In genomic region chr2:197434541-197435513, GRCh38 we compare ENCODE assay signal across 8 cellular contexts. TPM values are rescaled to one million over a fixed set of nuclear protein-coding genes. Genes with fewer than 3 reads are reported as not detected.
DNase-seq lines count a peak whose midpoint lies in the region; ATAC-seq and TF ChIP-seq lines count a peak whose summit lies in the region.

TSS of gene SF3B1 (minus strand) at chr2:197435028. CDS start at chr2:197434999, 29 bp downstream.

- H3K9me3 Mint-ChIP-seq in activated T-helper 17 cell treated with anti-CD3 and anti-CD28 coated beads, Interleukin-2, amount 50 U/mL, for 72 hours: no peaks in the 10 kb centered on the region
- peaks cover 0 to 6% (median 0%) of the 10 kb centered on the region in 11 donors for H3K9me3 Mint-ChIP-seq in naive thymus-derived CD4-positive, alpha-beta T cell
- no peaks in the 10 kb centered on the region for H3K9me3 Mint-ChIP-seq in stimulated activated naive B cell treated with anti-CD40 and anti-IgM and Interleukin-4, amounts not matched to agents 10 μg/mL and 1 μg/mL and 100 μg/mL, for 72 hours

- H3K9me3 ChIP-seq in fibroblast of lung (ENCODE audit: control insufficient read depth, insufficient read depth, low read depth, low read length): no peaks in the 10 kb centered on the region
- H3K9me3 ChIP-seq in naive thymus-derived CD4-positive, alpha-beta T cell (ENCODE audit: control insufficient read depth in 2 of 3, low read length in 3 of 3): no peaks in the 10 kb centered on the region

- ATAC-seq in activated T-helper 17 cell treated with anti-CD3 and anti-CD28 coated beads, Interleukin-2, amount 50 U/mL, for 72 hours (replicated peaks): peak; percentile 96
- peak; percentile 99 for ATAC-seq in naive thymus-derived CD4-positive, alpha-beta T cell
- ATAC-seq in stimulated activated naive B cell treated with anti-CD40 and anti-IgM and Interleukin-4, amounts not matched to agents 10 μg/mL and 1 μg/mL and 100 μg/mL, for 72 hours (replicated peaks): peak; percentile 96 to 98

- POLR2A ChIA-PET in RWPE1 (lab: Yijun Ruan, JAX; ENCODE audit: low non-redundant PET): interaction anchor here (1.4 kb wide), 1 partner anchor 18 kb away, joined by 7 read pairs; the partner anchor contains the start of gene COQ10B
- POLR2A ChIA-PET in naive thymus-derived CD4-positive, alpha-beta T cell (lab: Charles Lee): interaction anchor here (0.6 to 9.5 kb wide), 33 partner anchors 9 to 796 kb away, joined by 3 to 176 read pairs (median 4); partner anchors contain the start of genes CCDC150, COQ10B, HSPD1 and HSPE1

- no peaks in the 10 kb centered on the region for H3K27me3 Mint-ChIP-seq in activated T-helper 17 cell treated with anti-CD3 and anti-CD28 coated beads, Interleukin-2, amount 50 U/mL, for 72 hours
- H3K27me3 Mint-ChIP-seq in naive thymus-derived CD4-positive, alpha-beta T cell: peaks cover 0 to 3% (median 0%) of the 10 kb centered on the region in 5 donors
- H3K27me3 Mint-ChIP-seq in stimulated activated naive B cell treated with anti-CD40 and anti-IgM and Interleukin-4, amounts not matched to agents 10 μg/mL and 1 μg/mL and 100 μg/mL, for 72 hours: no peaks in the 10 kb centered on the region

- CTCF ChIA-PET in RWPE1 (lab: Yijun Ruan, JAX): interaction anchor here (0.6 kb wide), 2 partner anchors 14 to 642 kb away, joined by 3 read pairs; no protein-coding TSS in a partner anchor
- CTCF ChIA-PET in naive thymus-derived CD4-positive, alpha-beta T cell (lab: Charles Lee): interaction anchor here (0.7 to 1.3 kb wide), 4 partner anchors 18 to 461 kb away, joined by 3 to 5 read pairs (median 3); partner anchors contain the start of genes COQ10B, HSPD1 and HSPE1

- H3K36me3 Mint-ChIP-seq in activated T-helper 17 cell treated with anti-CD3 and anti-CD28 coated beads, Interleukin-2, amount 50 U/mL, for 72 hours (ENCODE audit: low read depth): peaks cover 56% of the 10 kb centered on the region
- H3K36me3 Mint-ChIP-seq in naive thymus-derived CD4-positive, alpha-beta T cell: peaks cover 0 to 18% (median 8%) of the 10 kb centered on the region in 5 donors
- H3K36me3 Mint-ChIP-seq in stimulated activated naive B cell treated with anti-CD40 and anti-IgM and Interleukin-4, amounts not matched to agents 10 μg/mL and 1 μg/mL and 100 μg/mL, for 72 hours: peaks cover 15 to 20% of the 10 kb centered on the region in 2 donors

- peaks cover 7% of the 10 kb centered on the region for H4K20me1 ChIP-seq in fibroblast of lung (ENCODE audit: control insufficient read depth, extremely low read depth, insufficient read depth, low read length)

- peak within 1 kb of the TSS; percentile 97 for H3K4me3 ChIP-seq in LNCaP clone FGC (ENCODE audit: low read depth, low read length)
- H3K4me3 ChIP-seq in fibroblast of lung (replicated peaks in 1 of 4; ENCODE audit: control extremely low read depth in 1 of 4, insufficient read depth in 1 of 4, low read depth in 3 of 4, low read length in 4 of 4): peak within 1 kb of the TSS; percentile 66 to 100 (median 88)
- peak within 1 kb of the TSS; percentile 98 for H3K4me3 ChIP-seq in naive thymus-derived CD4-positive, alpha-beta T cell (ENCODE audit: low read length)

- H3K4me3 Mint-ChIP-seq in activated T-helper 17 cell treated with anti-CD3 and anti-CD28 coated beads, Interleukin-2, amount 50 U/mL, for 72 hours: peak within 1 kb of the TSS; percentile 93
- H3K4me3 Mint-ChIP-seq in naive thymus-derived CD4-positive, alpha-beta T cell: peak within 1 kb of the TSS; percentile 88 to 100 (median 98)
- peak within 1 kb of the TSS; percentile 87 to 94 for H3K4me3 Mint-ChIP-seq in stimulated activated naive B cell treated with anti-CD40 and anti-IgM and Interleukin-4, amounts not matched to agents 10 μg/mL and 1 μg/mL and 100 μg/mL, for 72 hours

- peak within 1 kb of the TSS; percentile 93 for H3K9ac ChIP-seq in fibroblast of lung (ENCODE audit: insufficient read depth, low read length)

- H3K4me2 ChIP-seq in fibroblast of lung (ENCODE audit: extremely low read depth, insufficient read depth, low read length): peak within 1 kb of the TSS; percentile 89

- H3K36me3 ChIP-seq in fibroblast of lung (ENCODE audit: control insufficient read depth, insufficient read depth, low read length): no peaks in the 10 kb centered on the region
- H3K36me3 ChIP-seq in naive thymus-derived CD4-positive, alpha-beta T cell (ENCODE audit: control insufficient read depth in 2 of 3, insufficient read depth in 3 of 3, low read length in 3 of 3): peaks cover 0 to 5% (median 0%) of the 10 kb centered on the region in 3 experiments

- peak within 1 kb of the TSS; percentile 86 for H2AFZ ChIP-seq in fibroblast of lung (ENCODE audit: low read length)

- peaks cover 51% of the 10 kb centered on the region for H3K79me2 ChIP-seq in fibroblast of lung (ENCODE audit: control insufficient read depth, insufficient read depth, low read length)

- H3K27ac Mint-ChIP-seq in activated T-helper 17 cell treated with anti-CD3 and anti-CD28 coated beads, Interleukin-2, amount 50 U/mL, for 72 hours: peak within 1 kb of the TSS; percentile 100
- peak within 1 kb of the TSS; percentile 100 for H3K27ac Mint-ChIP-seq in naive thymus-derived CD4-positive, alpha-beta T cell
- peak within 1 kb of the TSS; percentile 100 for H3K27ac Mint-ChIP-seq in stimulated activated naive B cell treated with anti-CD40 and anti-IgM and Interleukin-4, amounts not matched to agents 10 μg/mL and 1 μg/mL and 100 μg/mL, for 72 hours

- H3K4me1 Mint-ChIP-seq in activated T-helper 17 cell treated with anti-CD3 and anti-CD28 coated beads, Interleukin-2, amount 50 U/mL, for 72 hours: peaks cover 33% of the 10 kb centered on the region
- peaks cover 34 to 60% (median 49%) of the 10 kb centered on the region in 7 donors for H3K4me1 Mint-ChIP-seq in naive thymus-derived CD4-positive, alpha-beta T cell
- peaks cover 24 to 43% of the 10 kb centered on the region in 2 donors for H3K4me1 Mint-ChIP-seq in stimulated activated naive B cell treated with anti-CD40 and anti-IgM and Interleukin-4, amounts not matched to agents 10 μg/mL and 1 μg/mL and 100 μg/mL, for 72 hours

- intact Hi-C loops in naive thymus-derived CD4-positive, alpha-beta T cell (cut with micrococcal nuclease): loop anchor here (1.0 to 10.0 kb wide), 14 partner anchors 18 to 1260 kb away; partner anchors contain the start of genes COQ10B (in 2 of the 2), HSPE1 (in 2 of the 2), MARS2 (in 2 of the 2) and PGAP1 (in 2 of the 2)

- TF ChIP-seq CTCF in LNCaP clone FGC (IDR thresholded peaks at IDR 0.05; ENCODE audit: control insufficient read depth, extremely low read depth, insufficient read depth) (no peak), RWPE1 (conservative IDR thresholded peaks at IDR 0.05; ENCODE audit: low read depth) (no peak), fibroblast of lung (conservative IDR thresholded peaks at IDR 0.05 in 1 of 2, IDR thresholded peaks at IDR 0.05 in 1 of 2; ENCODE audit: low read depth in 1 of 2, low read length in 2 of 2) (no peak)

- DNase-seq in Daoy (ENCODE audit: low read depth): peak; percentile 99
- DNase-seq in GOT3 (lab: John Stamatoyannopoulos, UW): peak; percentile 92
- DNase-seq in LNCaP clone FGC (ENCODE audit: low read depth): peak; percentile 90
- peak; percentile 97 for DNase-seq in RWPE1 (ENCODE audit: low spot score)
- DNase-seq in fibroblast of lung (ENCODE audit: low read depth in 2 of 2): peak; percentile 95 to 98
- DNase-seq in naive thymus-derived CD4-positive, alpha-beta T cell: peak; percentile 98 to 99 (median 99)
- peak; percentile 99 for DNase-seq in stimulated activated naive B cell treated with anti-CD40 and anti-IgM and Interleukin-4, amounts not matched to agents 10 μg/mL and 1 μg/mL and 100 μg/mL, for 72 hours

- no peaks in the 10 kb centered on the region for H3K27me3 ChIP-seq in fibroblast of lung (ENCODE audit: control insufficient read depth, insufficient read depth, low read length)
- H3K27me3 ChIP-seq in naive thymus-derived CD4-positive, alpha-beta T cell (ENCODE audit: control insufficient read depth in 2 of 2, insufficient read depth in 2 of 2, low read length in 2 of 2): no peaks in the 10 kb centered on the region

- peak within 1 kb of the TSS; percentile 89 for H3K27ac ChIP-seq in RWPE1
- H3K27ac ChIP-seq in fibroblast of lung (ENCODE audit: insufficient read depth, low read length): peak within 1 kb of the TSS; percentile 93
- H3K27ac ChIP-seq in naive thymus-derived CD4-positive, alpha-beta T cell (ENCODE audit: low read depth, low read length): peak within 1 kb of the TSS; percentile 98

- H3K4me1 ChIP-seq in fibroblast of lung (ENCODE audit: control insufficient read depth, extremely low read depth, insufficient read depth, low read length): peaks cover 4% of the 10 kb centered on the region
- peaks cover 28 to 46% of the 10 kb centered on the region in 2 donors for H3K4me1 ChIP-seq in naive thymus-derived CD4-positive, alpha-beta T cell (ENCODE audit: control insufficient read depth in 2 of 2, insufficient read depth in 2 of 2, low read length in 2 of 2)

RNA-seq across cellular contexts. Expression of gene SF3B1, which starts in this region (rescaled TPM):
- 185 and 220 TPM in 2 replicates for total RNA-seq in Daoy (2014; rRNA removed; shearing (Covaris generic))
- 100 to 1,000 TPM; 273 to 277 TPM for total RNA-seq in activated T-helper 17 cell treated with anti-CD3 and anti-CD28 coated beads, Interleukin-2, amount 50 U/mL, for 72 hours
- 152 and 195 TPM in 2 replicates for total RNA-seq in fibroblast of lung
- polyA plus RNA-seq in fibroblast of lung: 425 and 509 TPM in 2 replicates
- polyA plus RNA-seq in fibroblast of lung (2012): 163 and 191 TPM in 2 replicates
- 120 and 143 TPM in 2 replicates for polyA minus RNA-seq in fibroblast of lung (ENCODE audit: low replicate concordance)
- 100 to 1,000 TPM; 330 to 737 (median 528) TPM for total RNA-seq in naive thymus-derived CD4-positive, alpha-beta T cell
- 100 to 1,000 TPM; 130 to 145 TPM for polyA plus RNA-seq in naive thymus-derived CD4-positive, alpha-beta T cell

Comparison
In these comparisons a context has a peak if more than half of its experiments do, and no peak if none do; other contexts are left out.
1. Peak in every context shown above with its lines: DNase-seq, ATAC-seq, H3K4me3 ChIP-seq and H3K27ac ChIP-seq.